ENCODE assay signal across 9 cellular contexts in genomic region chr7:35253680-35254495, GRCh38. TPM values are rescaled to one million over a fixed set of nuclear protein-coding genes. Genes with fewer than 3 reads are reported as not detected.
DNase-seq lines count a peak whose midpoint lies in the region; ATAC-seq and TF ChIP-seq lines count a peak whose summit lies in the region.
"Had no signal": no experiment of that assay in that cellular context is flagged by ENCODE, and none has a peak within 500 bp of the region (broad histone marks: within the 10 kb centered on the region; RNA-seq: fewer than 3 reads in every experiment).

TBX20 (minus strand) TSS chr7:35254100; CDS start chr7:35253620, 480 bp downstream.

- TF ChIP-seq EP300 in stomach (IDR thresholded peaks at IDR 0.05), result no peak

- 2 to 11% methylated on average over 17 to 76 of the region's 77 CpGs for WGBS in body of pancreas, 2 donors
- WGBS in stomach, 5 donors, result 3 to 7% (median 5%) methylated on average over 26 to 77 of the region's 77 CpGs

- H3K27me3 ChIP-seq in body of pancreas, result peaks cover 0 to 40% of the 10 kb centered on the region in 2 donors
- H3K27me3 ChIP-seq in stomach, result peaks cover 39 to 100% (median 98%) of the 10 kb centered on the region in 3 donors

- H3K27ac ChIP-seq in body of pancreas (no peak within 1 kb of the TSS), stomach (no peak within 1 kb of the TSS)
- H3K27ac ChIP-seq: BLaER1 treated with 17β-estradiol and CSF1 and Interleukin-3, amounts not matched to agents 10 nM and 100 nM had no signal

- peak; percentile 83 for ATAC-seq in body of pancreas
- no peak for ATAC-seq in HG02763 (IDR thresholded peaks at IDR 0.05; ENCODE audit: unreplicated experiment)
- no peak for ATAC-seq in GM21360 (IDR thresholded peaks at IDR 0.05; ENCODE audit: unreplicated experiment)

- TF ChIP-seq POLR2A in body of pancreas (IDR thresholded peaks at IDR 0.05), result peak in 1 of 3 donors; percentile 33
- no peak for TF ChIP-seq POLR2A in stomach (IDR thresholded peaks at IDR 0.05)

- H3K4me3 ChIP-seq in body of pancreas (peak within 1 kb of the TSS in 1 of 2 donors; percentile 15), stomach (peak within 1 kb of the TSS; percentile 34 to 54 (median 44))
- H3K4me3 ChIP-seq: BLaER1 treated with 17β-estradiol and CSF1 and Interleukin-3, amounts not matched to agents 10 nM and 100 nM had no signal

- H3K9me3 ChIP-seq in body of pancreas (no peaks in the 10 kb centered on the region), stomach (peaks cover 0 to 45% (median 10%) of the 10 kb centered on the region in 4 donors)

- TF ChIP-seq CTCF in body of pancreas (IDR thresholded peaks at IDR 0.05) (no peak), stomach (IDR thresholded peaks at IDR 0.05) (no peak)

- DNase-seq in NCI-H524 (lab: John Stamatoyannopoulos, UW), result peak; percentile 50 to 67
- no peak for DNase-seq in NCI-H524 treated with DMSO at 0.1 percent for 48 hours (lab: John Stamatoyannopoulos, UW)
- peak; percentile 60 to 92 (median 88) for DNase-seq in NCI-H1417 (lab: John Stamatoyannopoulos, UW)
- peak; percentile 43 to 66 (median 46) for DNase-seq in body of pancreas
- DNase-seq in kidney glomerular epithelial cell (lab: John Stamatoyannopoulos, UW), result peak; percentile 24
- DNase-seq in stomach, result peak; percentile 35

- no peaks in the 10 kb centered on the region for H3K36me3 ChIP-seq in body of pancreas (replicated peaks in 1 of 2; ENCODE audit: insufficient read depth in 1 of 2, low read depth in 2 of 2)
- no peaks in the 10 kb centered on the region for H3K36me3 ChIP-seq in stomach
- H3K36me3 ChIP-seq: BLaER1 treated with 17β-estradiol and CSF1 and Interleukin-3, amounts not matched to agents 10 nM and 100 nM had no signal

- intact Hi-C loops in body of pancreas (cut with DNase I) (no loop called here), stomach (cut with DNase I; ENCODE audit: low total_unique reads) (no loop called here)

- H3K4me1 ChIP-seq in body of pancreas, result peaks cover 15% of the 10 kb centered on the region
- peaks cover 14 to 45% (median 27%) of the 10 kb centered on the region in 4 donors for H3K4me1 ChIP-seq in stomach

RNA-seq across cellular contexts. Expression of gene TBX20, which starts in this region (rescaled TPM):
- total RNA-seq in body of pancreas (not detected), stomach (not detected)
- not detected for polyA plus RNA-seq in stomach

Comparison
In these comparisons a context has a peak if more than half of its experiments do, and no peak if none do; other contexts are left out.
1. Peak in DNase-seq and ATAC-seq in body of pancreas; RNA of the gene not detected or under 1 TPM.
2. Peak in DNase-seq and H3K4me3 ChIP-seq in stomach; RNA of the gene not detected or under 1 TPM.